ENCODE assay signal across 10 cellular contexts in genomic region chr6:29516108-29516507, GRCh38. TPM values are rescaled to one million over a fixed set of nuclear protein-coding genes. Genes with fewer than 3 reads are reported as not detected.
DNase-seq lines count a peak whose midpoint lies in the region; ATAC-seq and TF ChIP-seq lines count a peak whose summit lies in the region.
"Had no signal": no experiment of that assay in that cellular context is flagged by ENCODE, and none has a peak within 500 bp of the region (broad histone marks: within the 10 kb centered on the region; RNA-seq: fewer than 3 reads in every experiment).

No MANE protein-coding gene starts in this region.

- no peak overlapping the region for H2AK5ac ChIP-seq in H9 (ENCODE audit: insufficient read length, low read length)

- no peak overlapping the region for H2BK20ac ChIP-seq in H9 (ENCODE audit: low read depth, low read length, poor library complexity, severe bottlenecking)

- no peaks in the 10 kb centered on the region for H3K4me1 ChIP-seq in naive thymus-derived CD4-positive, alpha-beta T cell (ENCODE audit: control insufficient read depth in 2 of 2, insufficient read depth in 2 of 2, low read length in 2 of 2)
- H3K4me1 ChIP-seq in H9 (ENCODE audit: insufficient read depth, low read length) = no peaks in the 10 kb centered on the region

- no CpG with 5 or more reads among the region's 6 CpGs for WGBS in H9 (ENCODE audit: extremely low coverage, insufficient read length, low lambda C conversion rate)

- H4K91ac ChIP-seq in H9 (ENCODE audit: insufficient read length, low read depth, low read length) = no peak overlapping the region

- peak; percentile 9 for DNase-seq in EH (ENCODE audit: low read depth)
- DNase-seq in M059J (ENCODE audit: low read depth) = peak; percentile 93
- DNase-seq in activated effector memory CD4-positive, alpha-beta T cell treated with Interleukin-2 at 50 U/mL for 16 hours = peak; percentile 27
- no peak for DNase-seq in naive thymus-derived CD4-positive, alpha-beta T cell
- DNase-seq in H9 = no peak
- no peak for DNase-seq in HFFc6

- intact Hi-C loops in naive thymus-derived CD4-positive, alpha-beta T cell (cut with micrococcal nuclease) = no loop called here

- no peaks in the 10 kb centered on the region for H4K20me1 ChIP-seq in H9 (ENCODE audit: control insufficient read depth, insufficient read depth, insufficient read length)

- no peak overlapping the region for H3T11ph ChIP-seq in H9 (ENCODE audit: low read length)

- no peaks in the 10 kb centered on the region for H3K23me2 ChIP-seq in H9 (ENCODE audit: insufficient read length, low read depth, low read length, poor library complexity, severe bottlenecking)

- H3K36me3 Mint-ChIP-seq in naive thymus-derived CD4-positive, alpha-beta T cell = peaks cover 0 to 5% (median 0%) of the 10 kb centered on the region in 5 donors
- H3K36me3 Mint-ChIP-seq in H9 (ENCODE audit: insufficient read depth in 1 of 3, low read depth in 3 of 3) (peaks cover 0 to 2% (median 0%) of the 10 kb centered on the region in 3 experiments; a peak in 3 of 7 replicates), HFFc6 (ENCODE audit: low read depth) (no peaks in the 10 kb centered on the region)

- no peak overlapping the region for H4K8ac ChIP-seq in H9 (replicated peaks; ENCODE audit: insufficient read length, low read depth, low read length)

- ATAC-seq in naive thymus-derived CD4-positive, alpha-beta T cell = peak; percentile 66
- no peak for ATAC-seq in GM21723 (IDR thresholded peaks at IDR 0.05; ENCODE audit: unreplicated experiment)
- no peak for ATAC-seq in GM19351 (IDR thresholded peaks at IDR 0.05; ENCODE audit: unreplicated experiment)

- H3K4me2 ChIP-seq in H9 (ENCODE audit: insufficient read depth, insufficient read length, low read length) = no peak overlapping the region

- no peaks in the 10 kb centered on the region for H3K9me3 ChIP-seq in naive thymus-derived CD4-positive, alpha-beta T cell (ENCODE audit: control insufficient read depth in 2 of 3, low read length in 3 of 3)
- no peaks in the 10 kb centered on the region for H3K9me3 ChIP-seq in H9 (ENCODE audit: control insufficient read depth, low read depth, low read length)

- H3K4ac ChIP-seq in H9 (ENCODE audit: low read depth, low read length) = no peak overlapping the region

- no peak overlapping the region for H2BK120ac ChIP-seq in H9 (ENCODE audit: low read depth, low read length, poor library complexity, severe bottlenecking)

- H4K5ac ChIP-seq in H9 (ENCODE audit: insufficient read length, low read depth, low read length) = no peak overlapping the region

- no peak overlapping the region for H3K4me3 Mint-ChIP-seq in naive thymus-derived CD4-positive, alpha-beta T cell
- H3K4me3 Mint-ChIP-seq in H9 (no peak overlapping the region), HFFc6 (no peak overlapping the region)
- H3K4me3 Mint-ChIP-seq: IgD-negative memory B cell had no signal

- H3K23ac ChIP-seq in H9 (ENCODE audit: insufficient read length, low read depth, low read length) = no peak overlapping the region

- H2AFZ ChIP-seq in H9 (ENCODE audit: low read length) = no peak overlapping the region

- H3K27me3 ChIP-seq in naive thymus-derived CD4-positive, alpha-beta T cell (ENCODE audit: control insufficient read depth in 2 of 2, insufficient read depth in 2 of 2, low read length in 2 of 2) = no peaks in the 10 kb centered on the region
- no peaks in the 10 kb centered on the region for H3K27me3 ChIP-seq in H9 (ENCODE audit: insufficient read depth, low read length)

- H3K4me1 Mint-ChIP-seq in naive thymus-derived CD4-positive, alpha-beta T cell = peaks cover 0 to 11% (median 5%) of the 10 kb centered on the region in 7 donors
- H3K4me1 Mint-ChIP-seq in H9 = 0 out of 4 replicates have a peak, but pooled peaks cover 0 to 2% of the 10 kb centered on the region in 2 experiments
- no peaks in the 10 kb centered on the region for H3K4me1 Mint-ChIP-seq in HFFc6 (ENCODE audit: low read depth)

- no peaks in the 10 kb centered on the region for H3K79me1 ChIP-seq in H9 (ENCODE audit: insufficient read depth, low read depth, low read length, poor library complexity, severe bottlenecking)

- H2BK5ac ChIP-seq in H9 (ENCODE audit: insufficient read length, low read length) = no peak overlapping the region

- POLR2A ChIA-PET in naive thymus-derived CD4-positive, alpha-beta T cell (lab: Charles Lee) = no interaction called here

- H3K9ac ChIP-seq in H9 (ENCODE audit: extremely low read depth, insufficient read length, low read length) = no peak overlapping the region

- H2BK15ac ChIP-seq in H9 (ENCODE audit: low read depth, low read length) = no peak overlapping the region

- CTCF ChIA-PET in naive thymus-derived CD4-positive, alpha-beta T cell (lab: Charles Lee) = no interaction called here

- no peak overlapping the region for H3K56ac ChIP-seq in H9 (ENCODE audit: insufficient read length, low read depth, low read length)

- peaks cover 0 to 20% (median 16%) of the 10 kb centered on the region in 5 donors for H3K27me3 Mint-ChIP-seq in naive thymus-derived CD4-positive, alpha-beta T cell
- H3K27me3 Mint-ChIP-seq in H9 (ENCODE audit: low read depth) (peaks cover 2% of the 10 kb centered on the region), HFFc6 (ENCODE audit: insufficient read depth) (no peaks in the 10 kb centered on the region; the same call in 1 of the 2 replicates)

- H3K79me2 ChIP-seq in H9 (ENCODE audit: insufficient read depth, low read length) = no peaks in the 10 kb centered on the region

- no peaks in the 10 kb centered on the region for H3K36me3 ChIP-seq in naive thymus-derived CD4-positive, alpha-beta T cell (ENCODE audit: control insufficient read depth in 2 of 3, insufficient read depth in 3 of 3, low read length in 3 of 3)

- no peak overlapping the region for H2BK12ac ChIP-seq in H9 (ENCODE audit: insufficient read length, low read depth, low read length)

- no peak overlapping the region for H3K14ac ChIP-seq in H9 (ENCODE audit: insufficient read depth, low read length)

- no peak overlapping the region for H3K18ac ChIP-seq in H9 (ENCODE audit: insufficient read length, low read depth, low read length)

- no peak overlapping the region for H3K27ac ChIP-seq in naive thymus-derived CD4-positive, alpha-beta T cell (ENCODE audit: low read depth, low read length)
- no peak overlapping the region for H3K27ac ChIP-seq in H9 (ENCODE audit: insufficient read length, low read depth, low read length)

- H3K9me3 Mint-ChIP-seq in naive thymus-derived CD4-positive, alpha-beta T cell = peaks cover 0 to 3% (median 0%) of the 10 kb centered on the region in 11 donors
- H3K9me3 Mint-ChIP-seq in H9 (peaks cover 0 to 5% of the 10 kb centered on the region in 2 experiments; a peak in 3 of 5 replicates), HFFc6 (peaks cover 19% of the 10 kb centered on the region)
- H3K9me3 Mint-ChIP-seq: IgD-negative memory B cell had no signal

- no peak for TF ChIP-seq CTCF in H9 (conservative IDR thresholded peaks at IDR 0.05)
- TF ChIP-seq CTCF in HFFc6 (IDR thresholded peaks at IDR 0.05) = no peak

- no peak overlapping the region for H3K4me3 ChIP-seq in naive thymus-derived CD4-positive, alpha-beta T cell (ENCODE audit: low read length)

- no peak overlapping the region for H3K27ac Mint-ChIP-seq in naive thymus-derived CD4-positive, alpha-beta T cell
- H3K27ac Mint-ChIP-seq in H9 (no peak overlapping the region), HFFc6 (no peak overlapping the region)
- H3K27ac Mint-ChIP-seq: IgD-negative memory B cell had no signal

RNA-seq across cellular contexts. Expression of gene MAS1L, which starts 28.4 kb away (rescaled TPM):
- not detected in 2 replicates for total RNA-seq in M059J (2014; rRNA removed; shearing (Covaris generic))
- not detected for total RNA-seq in naive thymus-derived CD4-positive, alpha-beta T cell
- not detected for polyA plus RNA-seq in naive thymus-derived CD4-positive, alpha-beta T cell
- total RNA-seq in H9 (2021) = not detected in 2 replicates
- not detected for total RNA-seq in HFFc6 (2021; fragmentation: NEBNext Ultra II Directional; extraction: Animal tissue kit (Norgen Biotek cat#: 25700))
- total RNA-seq: liver had no signal
- polyA plus RNA-seq: IgD-negative memory B cell, liver had no signal

RNA-seq across cellular contexts. Expression of gene UBD, which starts 43.4 kb away (rescaled TPM):
- 0.17 TPM in 1 of 2 replicates, not detected in the other for total RNA-seq in M059J (2014; rRNA removed; shearing (Covaris generic))
- total RNA-seq in naive thymus-derived CD4-positive, alpha-beta T cell = 1 to 10 TPM in 1 of 5 experiments, not detected in 4; 1.9 TPM
- polyA plus RNA-seq in naive thymus-derived CD4-positive, alpha-beta T cell = not detected
- not detected in 2 replicates for total RNA-seq in H9 (2021)
- total RNA-seq in HFFc6 (2021; fragmentation: NEBNext Ultra II Directional; extraction: Animal tissue kit (Norgen Biotek cat#: 25700)) = not detected
- polyA plus RNA-seq: IgD-negative memory B cell had no signal

RNA-seq across cellular contexts. Expression of gene OR2H1, which starts 59.2 kb away (rescaled TPM):
- not detected in 2 replicates for total RNA-seq in M059J (2014; rRNA removed; shearing (Covaris generic))
- not detected for total RNA-seq in naive thymus-derived CD4-positive, alpha-beta T cell
- not detected for polyA plus RNA-seq in naive thymus-derived CD4-positive, alpha-beta T cell
- total RNA-seq in H9 (2021) = not detected in 2 replicates
- not detected for total RNA-seq in HFFc6 (2021; fragmentation: NEBNext Ultra II Directional; extraction: Animal tissue kit (Norgen Biotek cat#: 25700))
- total RNA-seq: liver had no signal
- polyA plus RNA-seq: IgD-negative memory B cell, liver had no signal

RNA-seq across cellular contexts. Expression of gene OR11A1, which starts 59.2 kb away (rescaled TPM):
- not detected in 2 replicates for total RNA-seq in M059J (2014; rRNA removed; shearing (Covaris generic))
- total RNA-seq in naive thymus-derived CD4-positive, alpha-beta T cell = not detected
- polyA plus RNA-seq in naive thymus-derived CD4-positive, alpha-beta T cell = not detected
- total RNA-seq in H9 (2021) = not detected in 2 replicates
- not detected for total RNA-seq in HFFc6 (2021; fragmentation: NEBNext Ultra II Directional; extraction: Animal tissue kit (Norgen Biotek cat#: 25700))
- total RNA-seq: liver had no signal
- polyA plus RNA-seq: IgD-negative memory B cell, liver had no signal

Comparison
In these comparisons a context has a peak if more than half of its experiments do, and no peak if none do; other contexts are left out.
1. DNase-seq: peak in EH (single experiment), M059J (single experiment) and activated effector memory CD4-positive, alpha-beta T cell treated with Interleukin-2 at 50 U/mL for 16 hours (single experiment); none in naive thymus-derived CD4-positive, alpha-beta T cell (0 of 9), H9 (single experiment) and HFFc6 (single experiment).